ENCODE assay signal across 1 cellular context in genomic region chr2:100632759-100633158, GRCh38.
TF ChIP-seq lines count a peak whose summit lies in the region.

No MANE protein-coding gene starts in this region.

TF ChIP-seq in HCT116, 20 proteins besides CTCF, POLR2A, EP300 and RAD21 (continued from another document):
- no peak for TF ChIP-seq ZBTB33 (IDR thresholded peaks at IDR 0.05; ENCODE audit: extremely low read depth, insufficient replicate concordance, low read length)
- no peak for TF ChIP-seq POLR2AphosphoS5 (IDR thresholded peaks at IDR 0.05; ENCODE audit: low read depth, low read length)
- no peak for TF ChIP-seq SP1 (IDR thresholded peaks at IDR 0.05; ENCODE audit: low read depth)
- no peak for TF ChIP-seq SRF (IDR thresholded peaks at IDR 0.05; ENCODE audit: low read depth)
